36 cellular contexts compared by ENCODE assay signal in genomic region chr3:42408156-42408555, GRCh38. TPM values are rescaled to one million over a fixed set of nuclear protein-coding genes. Genes with fewer than 3 reads are reported as not detected.
"Had no signal": no experiment of that assay in that cellular context is flagged by ENCODE, and none has a peak within 500 bp of the region (broad histone marks: within the 10 kb centered on the region; RNA-seq: fewer than 3 reads in every experiment).

No MANE protein-coding gene starts in this region.

- H3K36me3 ChIP-seq: neutrophil, ovary, right lobe of liver, sigmoid colon, stomach, thoracic aorta, thyroid gland, tibial nerve, upper lobe of right lung, uterus had no signal

- H3K27ac ChIP-seq: neutrophil, ovary, parathyroid adenoma, psoas muscle, right lobe of liver, sigmoid colon, stomach, thoracic aorta, thyroid gland, tibial nerve, upper lobe of right lung, uterus had no signal

- H3K4me3 ChIP-seq: ovary, psoas muscle, right lobe of liver, sigmoid colon, stomach, thoracic aorta, thyroid gland, tibial nerve, upper lobe of right lung, uterus had no signal

- H3K27ac Mint-ChIP-seq: natural killer cell treated with Interleukin-12 subunit alpha and Interleukin-12 subunit beta and Interleukin-15 and Interleukin-18, amount 100 ng/mL, for 72 hours; nephron progenitor cell; progenitor cell of endocrine pancreas; stimulated activated effector memory CD8-positive, alpha-beta T cell treated with anti-CD3 and anti-CD28 coated beads, Interleukin-12 subunit alpha, Interleukin-12 subunit beta, amount 100 ng/mL, for 72 hours; stimulated activated naive B cell treated with anti-CD40 and anti-IgM and Interleukin-4, amounts not matched to agents 10 μg/mL and 1 μg/mL and 100 μg/mL, for 72 hours; stimulated activated naive CD8-positive, alpha-beta T cell treated with anti-CD3 and anti-CD28 coated beads, Interleukin-15, Interleukin-2, amounts not matched to agents 100 ng/mL and 50 ng/mL, for 24 hours; type B pancreatic cell had no signal

- H3K4me3 Mint-ChIP-seq: naive thymus-derived CD8-positive, alpha-beta T cell; natural killer cell treated with Interleukin-12 subunit alpha and Interleukin-12 subunit beta and Interleukin-15 and Interleukin-18, amount 100 ng/mL, for 72 hours; nephron progenitor cell; neural crest cell; stimulated activated effector memory CD8-positive, alpha-beta T cell treated with anti-CD3 and anti-CD28 coated beads, Interleukin-12 subunit alpha, Interleukin-12 subunit beta, amount 100 ng/mL, for 72 hours; stimulated activated naive B cell treated with anti-CD40 and anti-IgM and Interleukin-4, amounts not matched to agents 10 μg/mL and 1 μg/mL and 100 μg/mL, for 72 hours; stimulated activated naive CD8-positive, alpha-beta T cell treated with anti-CD3 and anti-CD28 coated beads, Interleukin-15, Interleukin-2, amounts not matched to agents 100 ng/mL and 50 ng/mL, for 24 hours; type B pancreatic cell had no signal

- H3K27me3 ChIP-seq: ovary, right lobe of liver, sigmoid colon, stomach, thyroid gland, tibial nerve, upper lobe of right lung, uterus had no signal

- H3K36me3 Mint-ChIP-seq: naive B cell; naive thymus-derived CD8-positive, alpha-beta T cell; natural killer cell treated with Interleukin-12 subunit alpha and Interleukin-12 subunit beta and Interleukin-15 and Interleukin-18, amount 100 ng/mL, for 72 hours; stimulated activated effector memory CD8-positive, alpha-beta T cell treated with anti-CD3 and anti-CD28 coated beads, Interleukin-12 subunit alpha, Interleukin-12 subunit beta, amount 100 ng/mL, for 72 hours; stimulated activated naive B cell treated with anti-CD40 and anti-IgM and Interleukin-4, amounts not matched to agents 10 μg/mL and 1 μg/mL and 100 μg/mL, for 72 hours; type B pancreatic cell had no signal

- H3K4me1 ChIP-seq: parathyroid adenoma, psoas muscle, right lobe of liver, sigmoid colon, stomach, thyroid gland, tibial nerve, upper lobe of right lung, uterus had no signal

- H3K4me1 Mint-ChIP-seq: naive B cell; nephron progenitor cell; neural crest cell; stimulated activated effector memory CD8-positive, alpha-beta T cell treated with anti-CD3 and anti-CD28 coated beads, Interleukin-12 subunit alpha, Interleukin-12 subunit beta, amount 100 ng/mL, for 72 hours had no signal

- H3K9me3 Mint-ChIP-seq: natural killer cell treated with Interleukin-12 subunit alpha and Interleukin-12 subunit beta and Interleukin-15 and Interleukin-18, amount 100 ng/mL, for 72 hours; nephron progenitor cell; neural crest cell; stimulated activated effector memory CD8-positive, alpha-beta T cell treated with anti-CD3 and anti-CD28 coated beads, Interleukin-12 subunit alpha, Interleukin-12 subunit beta, amount 100 ng/mL, for 72 hours; stimulated activated naive CD8-positive, alpha-beta T cell treated with anti-CD3 and anti-CD28 coated beads, Interleukin-15, Interleukin-2, amounts not matched to agents 100 ng/mL and 50 ng/mL, for 24 hours; type B pancreatic cell had no signal

- ATAC-seq: naive thymus-derived CD8-positive, alpha-beta T cell; natural killer cell treated with Interleukin-12 subunit alpha and Interleukin-12 subunit beta and Interleukin-15 and Interleukin-18, amount 100 ng/mL, for 72 hours; psoas muscle; right lobe of liver; stimulated activated effector memory CD8-positive, alpha-beta T cell treated with anti-CD3 and anti-CD28 coated beads, Interleukin-12 subunit alpha, Interleukin-12 subunit beta, amount 100 ng/mL, for 72 hours; stimulated activated naive B cell treated with anti-CD40 and anti-IgM and Interleukin-4, amounts not matched to agents 10 μg/mL and 1 μg/mL and 100 μg/mL, for 72 hours; upper lobe of right lung had no signal

- H3K9me3 ChIP-seq: neutrophil, ovary, psoas muscle, right lobe of liver, sigmoid colon, stomach, thoracic aorta, thyroid gland, tibial nerve, upper lobe of right lung, uterus had no signal

- H3K27me3 Mint-ChIP-seq: stimulated activated naive CD8-positive, alpha-beta T cell treated with anti-CD3 and anti-CD28 coated beads, Interleukin-15, Interleukin-2, amounts not matched to agents 100 ng/mL and 50 ng/mL, for 24 hours had no signal

- DNase-seq: naive B cell; naive thymus-derived CD8-positive, alpha-beta T cell; nephron progenitor cell; nucleus accumbens; ovary; posterior cingulate gyrus; psoas muscle; right lobe of liver; sigmoid colon; small intestine; stimulated activated CD4-positive, alpha-beta T cell treated with anti-CD3 and anti-CD28 coated beads, Interleukin-15, amount 100 ng/mL, for 24 hours; stimulated activated CD4-positive, alpha-beta T cell treated with anti-CD3 and anti-CD28 coated beads, Interleukin-2, amount 100 ng/mL, for 24 hours; stimulated activated CD4-positive, alpha-beta T cell treated with anti-CD3 and anti-CD28 coated beads, Interleukin-2, amount 100 ng/mL, for 48 hours; stimulated activated CD4-positive, alpha-beta T cell treated with anti-CD3 and anti-CD28 coated beads, Interleukin-4, amount 100 ng/mL, for 24 hours; stimulated activated naive B cell treated with anti-CD40 and anti-IgM and Interleukin-4, amounts not matched to agents 10 μg/mL and 1 μg/mL and 100 μg/mL, for 72 hours; stimulated activated naive CD4-positive, alpha-beta T cell treated with Interleukin-2 at 50 U/mL for 16 hours; stomach; thyroid gland; upper lobe of right lung; uterus had no signal

RNA-seq across cellular contexts. Expression of gene LYZL4, which starts 2.3 kb away (rescaled TPM):
- total RNA-seq: naive thymus-derived CD8-positive, alpha-beta T cell; natural killer cell treated with Interleukin-12 subunit alpha and Interleukin-12 subunit beta and Interleukin-15 and Interleukin-18, amount 100 ng/mL, for 72 hours; neural crest cell; omental fat pad; ovary; progenitor cell of endocrine pancreas; psoas muscle; renal cortical epithelial cell; right lobe of liver; sigmoid colon; skeletal muscle tissue; stomach; subcutaneous adipose tissue; temporal lobe; thoracic aorta; thyroid gland; tibial nerve; upper lobe of right lung; urinary bladder; uterus had no signal
